Comparison of ENCODE assay signal across 1 cellular context in the genomic region with DNA sequence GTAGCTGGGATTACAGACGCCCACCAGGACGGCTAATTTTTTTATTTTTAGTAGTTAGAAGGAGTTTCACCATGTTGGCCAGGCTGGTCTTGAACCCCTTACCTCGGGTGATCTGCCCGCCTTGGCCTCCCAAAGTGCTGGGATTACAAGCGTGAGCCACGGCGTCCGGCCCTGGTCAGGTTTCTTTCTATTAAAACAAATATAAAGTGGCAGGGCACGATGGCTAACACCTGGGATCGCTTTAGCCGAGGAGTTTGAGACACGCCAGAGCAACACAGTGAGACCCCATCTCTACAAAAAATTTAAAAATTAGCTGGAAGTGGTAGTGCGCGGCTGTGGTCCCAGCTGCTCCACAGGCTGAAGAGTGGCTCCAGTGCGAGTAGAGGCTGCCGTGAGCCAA.
TF ChIP-seq lines count a peak whose summit lies in the region.

No MANE protein-coding gene starts in this region.

TF ChIP-seq in HepG2, 621 proteins besides CTCF, POLR2A, EP300 and RAD21:
- TF ChIP-seq ZNF318 (CRISPR knock-in tag; IDR thresholded peaks at IDR 0.05) (no peak), ZMYM2 (CRISPR knock-in tag; IDR thresholded peaks at IDR 0.05) (no peak)
